23 cellular contexts compared by ENCODE assay signal in genomic region chr15:92848464-92848851, GRCh38. TPM values are rescaled to one million over a fixed set of nuclear protein-coding genes. Genes with fewer than 3 reads are reported as not detected.
A peak's percentile ranks its signal among the peaks of the same experiment; 100 is the strongest.
DNase-seq lines count a peak whose midpoint lies in the region; ATAC-seq and TF ChIP-seq lines count a peak whose summit lies in the region.
"Had no signal": no experiment of that assay in that cellular context is flagged by ENCODE, and none has a peak within 500 bp of the region (broad histone marks: within the 10 kb centered on the region; RNA-seq: fewer than 3 reads in every experiment).

No MANE protein-coding gene starts in this region.

- no peak for TF ChIP-seq CTCF in CD14-positive monocyte (IDR thresholded peaks at IDR 0.05)

- peak overlapping the region; percentile 82 for H3K27ac Mint-ChIP-seq in activated CD4-positive, alpha-beta T cell treated with anti-CD3 and anti-CD28 coated beads, Interleukin-2, amount 10 ng/mL, durations not matched to agents 24 days and 14 days
- H3K27ac Mint-ChIP-seq in CD14-positive monocyte (peak overlapping the region in 5 of 7 donors; percentile 79 to 91 (median 81)), T-helper 17 cell (peak overlapping the region; percentile 92)

- H3K4me1 Mint-ChIP-seq in activated CD4-positive, alpha-beta T cell treated with anti-CD3 and anti-CD28 coated beads, Interleukin-2, amount 10 ng/mL, durations not matched to agents 24 days and 14 days: peaks cover 51% of the 10 kb centered on the region
- peaks cover 54% of the 10 kb centered on the region for H3K4me1 Mint-ChIP-seq in CD14-positive monocyte
- H3K4me1 Mint-ChIP-seq in T-helper 17 cell: peaks cover 31% of the 10 kb centered on the region

- no peaks in the 10 kb centered on the region for H3K9me3 Mint-ChIP-seq in activated CD4-positive, alpha-beta T cell treated with anti-CD3 and anti-CD28 coated beads, Interleukin-2, amount 10 ng/mL, durations not matched to agents 24 days and 14 days
- H3K9me3 Mint-ChIP-seq in CD14-positive monocyte: peaks cover 0 to 7% (median 3%) of the 10 kb centered on the region in 7 donors

- no peaks in the 10 kb centered on the region for H3K27me3 Mint-ChIP-seq in activated CD4-positive, alpha-beta T cell treated with anti-CD3 and anti-CD28 coated beads, Interleukin-2, amount 10 ng/mL, durations not matched to agents 24 days and 14 days
- H3K27me3 Mint-ChIP-seq in CD14-positive monocyte (ENCODE audit: low read depth in 3 of 3) (peaks cover 0 to 1% (median 0%) of the 10 kb centered on the region in 3 donors), T-helper 17 cell (no peaks in the 10 kb centered on the region)
- H3K27me3 Mint-ChIP-seq: activated CD8-positive, alpha-beta memory T cell treated with anti-CD3 and anti-CD28 coated beads, Interleukin-2, amount 10 ng/mL, durations not matched to agents 7 days and 5 days; IgD-negative memory B cell had no signal

- no peak overlapping the region for H3K4me3 Mint-ChIP-seq in activated CD4-positive, alpha-beta T cell treated with anti-CD3 and anti-CD28 coated beads, Interleukin-2, amount 10 ng/mL, durations not matched to agents 24 days and 14 days
- H3K4me3 Mint-ChIP-seq in CD14-positive monocyte: no peak overlapping the region
- no peak overlapping the region for H3K4me3 Mint-ChIP-seq in T-helper 17 cell
- H3K4me3 Mint-ChIP-seq: activated CD8-positive, alpha-beta memory T cell treated with anti-CD3 and anti-CD28 coated beads, Interleukin-2, amount 10 ng/mL, durations not matched to agents 7 days and 5 days had no signal

- no peaks in the 10 kb centered on the region for H3K9me3 ChIP-seq in T-helper 17 cell (ENCODE audit: control insufficient read depth, low read length, poor library complexity, severe bottlenecking)
- H3K9me3 ChIP-seq: breast epithelium, gastrocnemius medialis, right atrium auricular region, suprapubic skin had no signal

- intact Hi-C loops in activated CD4-positive, alpha-beta T cell treated with anti-CD3 and anti-CD28 coated beads, Interleukin-2, amount 10 ng/mL, durations not matched to agents 24 days and 14 days (cut with micrococcal nuclease): loop anchor here (2.0 kb wide), 1 partner anchor 40 kb away; no protein-coding TSS in a partner anchor
- intact Hi-C loops in CD14-positive monocyte (cut with micrococcal nuclease) (loop anchor here (5.0 kb wide), 2 partner anchors 34 to 51 kb away; no protein-coding TSS in a partner anchor), posterior vena cava (cut with DNase I) (no loop called here)

- DNase-seq in activated CD4-positive, alpha-beta T cell treated with anti-CD3 and anti-CD28 coated beads, Interleukin-2, amount 10 ng/mL, durations not matched to agents 24 days and 14 days: no peak
- no peak for DNase-seq in activated CD4-positive, alpha-beta T cell treated with anti-CD3 and anti-CD28 coated beads, Interleukin-2, amount 50 U/mL, for 4 hours
- no peak for DNase-seq in CD14-positive monocyte (ENCODE audit: low spot score)
- no peak for DNase-seq in T-helper 17 cell
- DNase-seq in islet precursor cell: peak; percentile 31
- DNase-seq in pons (ENCODE audit: low spot score): no peak
- DNase-seq in NCI-H524 treated with DMSO at 0.1 percent for 48 hours (lab: John Stamatoyannopoulos, UW): no peak
- DNase-seq in posterior vena cava (ENCODE audit: low spot score): no peak
- DNase-seq: activated CD8-positive, alpha-beta memory T cell treated with anti-CD3 and anti-CD28 coated beads, Interleukin-2, amount 10 ng/mL, durations not matched to agents 7 days and 5 days; activated gamma-delta T cell treated with Interleukin-2 at 50 U/mL for 16 hours; DMS79; gastrocnemius medialis; left cardiac atrium; midbrain; MM.1S; NCI-H187; NCI-H82; PC-9; SIG-M5 had no signal

- H3K36me3 Mint-ChIP-seq in activated CD4-positive, alpha-beta T cell treated with anti-CD3 and anti-CD28 coated beads, Interleukin-2, amount 10 ng/mL, durations not matched to agents 24 days and 14 days (ENCODE audit: low read depth): no peaks in the 10 kb centered on the region
- H3K36me3 Mint-ChIP-seq in CD14-positive monocyte (peaks cover 2% of the 10 kb centered on the region in 2 donors), T-helper 17 cell (ENCODE audit: low read depth) (peaks cover 3% of the 10 kb centered on the region)
- H3K36me3 Mint-ChIP-seq: IgD-negative memory B cell had no signal

- ATAC-seq in T-helper 17 cell: no peak
- ATAC-seq: gastrocnemius medialis had no signal

RNA-seq across cellular contexts. Expression of gene CHD2, which starts 51.7 kb away (rescaled TPM):
- 105 and 111 TPM in 2 replicates for total RNA-seq in activated CD4-positive, alpha-beta T cell treated with anti-CD3 and anti-CD28 coated beads, Interleukin-2, amount 10 ng/mL, durations not matched to agents 24 days and 14 days
- 10 to 100 TPM in 1 of 2 donors, 1 to 10 TPM in 1; 9.6 to 11.4 TPM for polyA plus RNA-seq in CD14-positive monocyte
- total RNA-seq in T-helper 17 cell: 100 to 1,000 TPM; 505 to 520 TPM
- total RNA-seq in posterior vena cava: 100 to 1,000 TPM in 1 of 2 donors, 10 to 100 TPM in 1; 94.5 to 104 TPM

Comparison
In these comparisons a context has a peak if more than half of its experiments do, and no peak if none do; other contexts are left out.
1. intact Hi-C loops: an anchor here in activated CD4-positive, alpha-beta T cell treated with anti-CD3 and anti-CD28 coated beads, Interleukin-2, amount 10 ng/mL, durations not matched to agents 24 days and 14 days (2.0 kb wide) and CD14-positive monocyte (5.0 kb wide); none called in posterior vena cava.